Comparison of ENCODE assay signal across 8 cellular contexts in the genomic region with DNA sequence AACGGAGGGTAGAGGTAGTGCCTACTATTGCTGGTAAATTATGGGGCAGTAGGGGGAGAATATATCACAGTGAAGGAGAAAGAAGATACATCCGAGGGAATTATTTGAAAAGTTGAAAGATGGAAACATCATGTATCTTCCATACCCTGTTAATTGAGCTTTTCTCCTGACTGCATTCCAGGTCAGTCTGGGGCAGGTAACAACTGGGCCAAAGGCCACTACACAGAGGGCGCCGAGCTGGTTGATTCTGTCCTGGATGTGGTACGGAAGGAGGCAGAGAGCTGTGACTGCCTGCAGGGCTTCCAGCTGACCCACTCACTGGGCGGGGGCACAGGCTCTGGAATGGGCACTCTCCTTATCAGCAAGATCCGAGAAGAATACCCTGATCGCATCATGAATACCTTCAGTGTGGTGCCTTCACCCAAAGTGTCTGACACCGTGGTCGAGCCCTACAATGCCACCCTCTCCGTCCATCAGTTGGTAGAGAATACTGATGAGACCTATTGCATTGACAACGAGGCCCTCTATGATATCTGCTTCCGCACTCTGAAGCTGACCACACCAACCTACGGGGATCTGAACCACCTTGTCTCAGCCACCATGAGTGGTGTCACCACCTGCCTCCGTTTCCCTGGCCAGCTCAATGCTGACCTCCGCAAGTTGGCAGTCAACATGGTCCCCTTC. TPM values are rescaled to one million over a fixed set of nuclear protein-coding genes. Genes with fewer than 3 reads are reported as not detected.
DNase-seq lines count a peak whose midpoint lies in the region; ATAC-seq and TF ChIP-seq lines count a peak whose summit lies in the region.
"Not testable (repeated sequence)": the region's sequence is repeated elsewhere in the genome, so short reads cannot be mapped to it uniquely, and the experiment has no call there.

No MANE protein-coding gene starts in this region.

- H3K36me3 ChIP-seq in PC-3 (ENCODE audit: low read depth, low read length) (peaks cover 37% of the 10 kb centered on the region), brain microvascular endothelial cell (replicated peaks) (peaks cover 52% of the 10 kb centered on the region), gastroesophageal sphincter (peaks cover 0 to 59% of the 10 kb centered on the region in 2 donors), spleen (peaks cover 0 to 65% (median 55%) of the 10 kb centered on the region in 6 donors)

- not testable (repeated sequence) for H3K56ac ChIP-seq in H9 (ENCODE audit: insufficient read length, low read depth, low read length)

- not testable (repeated sequence) for H4K20me1 ChIP-seq in H9 (ENCODE audit: control insufficient read depth, insufficient read depth, insufficient read length)
- H4K20me1 ChIP-seq in PC-3 (ENCODE audit: low read length) = peaks cover 32% of the 10 kb centered on the region

- not testable (repeated sequence) for H3K27ac ChIP-seq in H9 (ENCODE audit: insufficient read length, low read depth, low read length)
- H3K27ac ChIP-seq in PC-3 (ENCODE audit: low read length) (peak overlapping the region; percentile 38), brain microvascular endothelial cell (peak overlapping the region; percentile 7), gastroesophageal sphincter (peak overlapping the region in 3 of 4 donors; percentile 94 to 99 (median 97)), spleen (peak overlapping the region in 4 of 8 donors; percentile 98 to 99 (median 98))

- H3K79me1 ChIP-seq in H9 (ENCODE audit: insufficient read depth, low read depth, low read length, poor library complexity, severe bottlenecking) = not testable (repeated sequence)

- not testable (repeated sequence) for H3K9me3 ChIP-seq in H9 (ENCODE audit: control insufficient read depth, low read depth, low read length); PC-3 (ENCODE audit: low read length); gastroesophageal sphincter; spleen

- peak overlapping the region; percentile 93 to 98 for H3K4me3 Mint-ChIP-seq in H9
- peak overlapping the region; percentile 80 for H3K4me3 Mint-ChIP-seq in activated CD8-positive, alpha-beta T cell treated with anti-CD3 and anti-CD28 coated beads for 36 hours
- peak overlapping the region in 8 of 10 donors; percentile 18 to 98 (median 90) for H3K4me3 Mint-ChIP-seq in naive thymus-derived CD8-positive, alpha-beta T cell

- not testable (repeated sequence) for H3K9me3 Mint-ChIP-seq in H9; activated CD8-positive, alpha-beta T cell treated with anti-CD3 and anti-CD28 coated beads for 36 hours; naive thymus-derived CD8-positive, alpha-beta T cell

- H3F3A ChIP-seq in PC-3 (ENCODE audit: low read length, unreplicated experiment) = peaks cover 29% of the 10 kb centered on the region

- H3K14ac ChIP-seq in H9 (ENCODE audit: insufficient read depth, low read length) = not testable (repeated sequence)

- not testable (repeated sequence) for H3K27me3 ChIP-seq in H9 (ENCODE audit: insufficient read depth, low read length); PC-3 (ENCODE audit: low read length); brain microvascular endothelial cell (replicated peaks); gastroesophageal sphincter; spleen (replicated peaks in 1 of 7)

- not testable (repeated sequence) for H2BK120ac ChIP-seq in H9 (ENCODE audit: low read depth, low read length, poor library complexity, severe bottlenecking)

- peak overlapping the region; percentile 16 for H3K4me3 ChIP-seq in AG09309 (ENCODE audit: control insufficient read depth, low read depth, low read length)
- peak overlapping the region; percentile 94 for H3K4me3 ChIP-seq in PC-3 (ENCODE audit: low read length)
- H3K4me3 ChIP-seq in brain microvascular endothelial cell (ENCODE audit: low read depth, low read length) = peak overlapping the region; percentile 77
- H3K4me3 ChIP-seq in gastroesophageal sphincter = not testable (repeated sequence)
- peak overlapping the region in 1 of 8 donors; percentile 92 for H3K4me3 ChIP-seq in spleen

- H3K4me2 ChIP-seq in H9 (ENCODE audit: insufficient read depth, insufficient read length, low read length) (peak overlapping the region; percentile 62), PC-3 (ENCODE audit: low read length) (peak overlapping the region; percentile 91)

- not testable (repeated sequence) for H3K4me1 ChIP-seq in H9 (ENCODE audit: insufficient read depth, low read length)
- H3K4me1 ChIP-seq in PC-3 (ENCODE audit: insufficient read depth, low read length) = peaks cover 26% of the 10 kb centered on the region
- peaks cover 2 to 81% (median 22%) of the 10 kb centered on the region in 3 donors for H3K4me1 ChIP-seq in gastroesophageal sphincter
- peaks cover 31 to 86% (median 63%) of the 10 kb centered on the region in 6 donors for H3K4me1 ChIP-seq in spleen

- H3K36me3 Mint-ChIP-seq in H9 (ENCODE audit: insufficient read depth in 1 of 3, low read depth in 3 of 3) = peaks cover 45 to 69% (median 58%) of the 10 kb centered on the region in 3 experiments
- peaks cover 68% of the 10 kb centered on the region for H3K36me3 Mint-ChIP-seq in activated CD8-positive, alpha-beta T cell treated with anti-CD3 and anti-CD28 coated beads for 36 hours (ENCODE audit: low read depth)
- peaks cover 0 to 50% (median 17%) of the 10 kb centered on the region in 3 donors for H3K36me3 Mint-ChIP-seq in naive thymus-derived CD8-positive, alpha-beta T cell

- BruUV-seq in PC-3 (replicated peaks; lab: Mats Ljungman, UMichigan) = not testable (repeated sequence)

- peaks cover 28 to 43% of the 10 kb centered on the region in 2 experiments for H3K4me1 Mint-ChIP-seq in H9
- H3K4me1 Mint-ChIP-seq in activated CD8-positive, alpha-beta T cell treated with anti-CD3 and anti-CD28 coated beads for 36 hours (ENCODE audit: low read depth) = peaks cover 44% of the 10 kb centered on the region
- peaks cover 24 to 68% (median 59%) of the 10 kb centered on the region in 4 donors for H3K4me1 Mint-ChIP-seq in naive thymus-derived CD8-positive, alpha-beta T cell

- WGBS in H9 (ENCODE audit: extremely low coverage, insufficient read length, low lambda C conversion rate) = no CpG with 5 or more reads among the region's 16 CpGs
- 31 to 42% methylated on average over 8 of the region's 16 CpGs for WGBS in gastroesophageal sphincter (ENCODE audit: low coverage in 1 of 2), 2 donors
- WGBS in spleen, 5 donors = 49 to 81% (median 74%) methylated on average over 12 to 16 of the region's 16 CpGs

- not testable (repeated sequence) for H2BK20ac ChIP-seq in H9 (ENCODE audit: low read depth, low read length, poor library complexity, severe bottlenecking)

- H3K4ac ChIP-seq in H9 (ENCODE audit: low read depth, low read length) = not testable (repeated sequence)

- in situ Hi-C loops in brain microvascular endothelial cell (cut with HindIII; ENCODE audit: low pct_ligation_motif_present, low sequenced_read_pairs) = not testable (repeated sequence)

- H3T11ph ChIP-seq in H9 (ENCODE audit: low read length) = not testable (repeated sequence)

- not testable (repeated sequence) for H3K23ac ChIP-seq in H9 (ENCODE audit: insufficient read length, low read depth, low read length)

- not testable (repeated sequence) for H4K8ac ChIP-seq in H9 (replicated peaks; ENCODE audit: insufficient read length, low read depth, low read length)

- H3K18ac ChIP-seq in H9 (ENCODE audit: insufficient read length, low read depth, low read length) = not testable (repeated sequence)

- not testable (repeated sequence) for H4K91ac ChIP-seq in H9 (ENCODE audit: insufficient read length, low read depth, low read length)

- not testable (repeated sequence) for DNase-seq in AG09309 (ENCODE audit: low read depth); H9; PC-3; activated CD8-positive, alpha-beta T cell treated with anti-CD3 and anti-CD28 coated beads for 36 hours; brain microvascular endothelial cell; naive thymus-derived CD8-positive, alpha-beta T cell
- DNase-seq in spleen = peak; percentile 77

- CTCF ChIA-PET in PC-3 (lab: Charles Lee) = interaction anchor here (1.4 kb wide), 1 partner anchor 44 kb away, joined by 7 read pairs; no protein-coding TSS in a partner anchor
- CTCF ChIA-PET in activated CD8-positive, alpha-beta T cell treated with anti-CD3 and anti-CD28 coated beads for 36 hours (lab: Charles Lee) = interaction anchor here (0.6 to 25.8 kb wide), 22 partner anchors 7 to 356 kb away, joined by 3 to 704 read pairs (median 4); a partner anchor contains a TSS

- intact Hi-C loops in PC-3 (cut with micrococcal nuclease) = loop anchor here (5.0 to 10.0 kb wide), 2 partner anchors 181 to 238 kb away; a partner anchor contains a TSS
- intact Hi-C loops in activated CD8-positive, alpha-beta T cell treated with anti-CD3 and anti-CD28 coated beads for 36 hours (cut with micrococcal nuclease) = not testable (repeated sequence)
- intact Hi-C loops in spleen (cut with DNase I; ENCODE audit: low total_unique reads) = loop anchor here (10.0 kb wide), 1 partner anchor 108 kb away; a partner anchor contains a TSS

- H3K79me2 ChIP-seq in H9 (ENCODE audit: insufficient read depth, low read length) (peaks cover 11% of the 10 kb centered on the region; the same call in 1 of the 2 replicates), PC-3 (ENCODE audit: low read length) (peaks cover 68% of the 10 kb centered on the region)

- not testable (repeated sequence) for H2BK12ac ChIP-seq in H9 (ENCODE audit: insufficient read length, low read depth, low read length)

- not testable (repeated sequence) for TF ChIP-seq EP300 in gastroesophageal sphincter (IDR thresholded peaks at IDR 0.05)

- H3K27ac Mint-ChIP-seq in H9 = peak overlapping the region; percentile 75 to 99 (median 90); a peak in 5 of 7 replicates
- peak overlapping the region; percentile 100 for H3K27ac Mint-ChIP-seq in activated CD8-positive, alpha-beta T cell treated with anti-CD3 and anti-CD28 coated beads for 36 hours
- H3K27ac Mint-ChIP-seq in naive thymus-derived CD8-positive, alpha-beta T cell = peak overlapping the region; percentile 82 to 99 (median 92)

- not testable (repeated sequence) for H2BK15ac ChIP-seq in H9 (ENCODE audit: low read depth, low read length)

- not testable (repeated sequence) for H3K9me2 ChIP-seq in PC-3 (replicated peaks; ENCODE audit: low read length)

- ATAC-seq in PC-3; activated CD8-positive, alpha-beta T cell treated with anti-CD3 and anti-CD28 coated beads for 36 hours; gastroesophageal sphincter; naive thymus-derived CD8-positive, alpha-beta T cell: not testable (repeated sequence)

- H2AK5ac ChIP-seq in H9 (ENCODE audit: insufficient read length, low read length) = not testable (repeated sequence)

- not testable (repeated sequence) for TF ChIP-seq CTCF in AG09309 (IDR thresholded peaks at IDR 0.05; ENCODE audit: control insufficient read depth, insufficient read depth, low read depth, low read length, missing control alignments); H9 (conservative IDR thresholded peaks at IDR 0.05); PC-3 (conservative IDR thresholded peaks at IDR 0.05; ENCODE audit: low read depth, low read length); activated CD8-positive, alpha-beta T cell treated with anti-CD3 and anti-CD28 coated beads for 36 hours (IDR thresholded peaks at IDR 0.05); brain microvascular endothelial cell (IDR thresholded peaks at IDR 0.05; ENCODE audit: low read depth, low read length, missing control alignments); gastroesophageal sphincter (IDR thresholded peaks at IDR 0.05); spleen (IDR thresholded peaks at IDR 0.05 in 8 of 11, conservative IDR thresholded peaks at IDR 0.05 in 3 of 11)

- H2BK5ac ChIP-seq in H9 (ENCODE audit: insufficient read length, low read length) = not testable (repeated sequence)

- not testable (repeated sequence) for H4K5ac ChIP-seq in H9 (ENCODE audit: insufficient read length, low read depth, low read length)

- H2AFZ ChIP-seq in H9 (ENCODE audit: low read length); PC-3 (ENCODE audit: low read length): not testable (repeated sequence)

- H3K9ac ChIP-seq in H9 (ENCODE audit: extremely low read depth, insufficient read length, low read length) = not testable (repeated sequence)
- peak overlapping the region; percentile 45; the same call in 1 of the 2 replicates for H3K9ac ChIP-seq in PC-3 (ENCODE audit: low read length)

- H3K27me3 Mint-ChIP-seq in H9 (ENCODE audit: low read depth); activated CD8-positive, alpha-beta T cell treated with anti-CD3 and anti-CD28 coated beads for 36 hours; naive thymus-derived CD8-positive, alpha-beta T cell: not testable (repeated sequence)

- not testable (repeated sequence) for TF ChIP-seq POLR2A in gastroesophageal sphincter (IDR thresholded peaks at IDR 0.05); spleen (IDR thresholded peaks at IDR 0.05)

- H3K23me2 ChIP-seq in H9 (ENCODE audit: insufficient read length, low read depth, low read length, poor library complexity, severe bottlenecking) = not testable (repeated sequence)

- POLR2A ChIA-PET in PC-3 (lab: Charles Lee; ENCODE audit: unreplicated experiment) = interaction anchor here (0.5 kb wide), 1 partner anchor 77 kb away, joined by 6 read pairs; no protein-coding TSS in a partner anchor
- POLR2A ChIA-PET in activated CD8-positive, alpha-beta T cell treated with anti-CD3 and anti-CD28 coated beads for 36 hours (lab: Charles Lee) = interaction anchor here (0.6 to 22.1 kb wide), 15 partner anchors 10 to 161 kb away, joined by 3 to 500 read pairs (median 6); a partner anchor contains a TSS
- POLR2A ChIA-PET in naive thymus-derived CD8-positive, alpha-beta T cell (lab: Charles Lee) = interaction anchor here (1.0 to 14.3 kb wide), 12 partner anchors 7 to 182 kb away, joined by 3 to 594 read pairs (median 6); a partner anchor contains a TSS

RNA-seq across cellular contexts. Expression of a gene that starts 3.1 kb away (rescaled TPM):
- total RNA-seq in H9 (2021) (1,719 and 1,734 TPM in 2 replicates), PC-3 (2014; rRNA removed) (1,245 and 1,398 TPM in 2 replicates), gastroesophageal sphincter (100 to 1,000 TPM; 184 to 351 (median 236) TPM), spleen (100 to 1,000 TPM; 189 to 344 (median 272) TPM)
- total RNA-seq in activated CD8-positive, alpha-beta T cell treated with anti-CD3 and anti-CD28 coated beads for 36 hours = 1,000 to 10,000 TPM; 1,556 to 1,579 TPM
- total RNA-seq in naive thymus-derived CD8-positive, alpha-beta T cell = 100 to 1,000 TPM; 171 to 187 TPM
- polyA plus RNA-seq in naive thymus-derived CD8-positive, alpha-beta T cell = 100 to 1,000 TPM in 1 of 3 donors, 10 to 100 TPM in 2; 79.2 to 116 (median 83.3) TPM
- polyA plus RNA-seq in spleen = 100 to 1,000 TPM; 109 to 203 (median 182) TPM

RNA-seq across cellular contexts. Expression of a gene that starts 6.2 kb away (rescaled TPM):
- total RNA-seq in H9 (2021) (72.2 and 77.6 TPM in 2 replicates), PC-3 (2014; rRNA removed) (19.6 and 24.9 TPM in 2 replicates), gastroesophageal sphincter (10 to 100 TPM in 3 of 4 donors, 1 to 10 TPM in 1; 9.8 to 16.7 (median 13.1) TPM), spleen (10 to 100 TPM; 20.8 to 47.7 (median 39.0) TPM)
- total RNA-seq in activated CD8-positive, alpha-beta T cell treated with anti-CD3 and anti-CD28 coated beads for 36 hours = 10 to 100 TPM; 80.4 to 90.7 TPM
- total RNA-seq in naive thymus-derived CD8-positive, alpha-beta T cell = 10 to 100 TPM; 50.8 to 54.9 TPM
- 1 to 10 TPM; 1.3 to 6.3 (median 2.8) TPM for polyA plus RNA-seq in naive thymus-derived CD8-positive, alpha-beta T cell
- polyA plus RNA-seq in spleen = 10 to 100 TPM in 2 of 3 donors, 1 to 10 TPM in 1; 7.8 to 18.2 (median 16.5) TPM

RNA-seq across cellular contexts. Expression of a gene that starts 19.2 kb away (rescaled TPM):
- total RNA-seq in H9 (2021) = 107 and 111 TPM in 2 replicates
- total RNA-seq in PC-3 (2014; rRNA removed) = 305 and 401 TPM in 2 replicates
- 100 to 1,000 TPM; 135 TPM for total RNA-seq in activated CD8-positive, alpha-beta T cell treated with anti-CD3 and anti-CD28 coated beads for 36 hours
- total RNA-seq in gastroesophageal sphincter = 100 to 1,000 TPM; 104 to 191 (median 152) TPM
- total RNA-seq in naive thymus-derived CD8-positive, alpha-beta T cell = 10 to 100 TPM; 74.1 to 79.8 TPM
- 10 to 100 TPM; 76.0 to 98.4 (median 78.4) TPM for polyA plus RNA-seq in naive thymus-derived CD8-positive, alpha-beta T cell
- 100 to 1,000 TPM; 125 to 205 (median 170) TPM for total RNA-seq in spleen
- polyA plus RNA-seq in spleen = 100 to 1,000 TPM; 116 to 178 (median 116) TPM

RNA-seq across cellular contexts. Expression of a gene that starts 21.0 kb away (rescaled TPM):
- total RNA-seq in H9 (2021) (42.9 and 43.5 TPM in 2 replicates), PC-3 (2014; rRNA removed) (1,173 and 1,198 TPM in 2 replicates), gastroesophageal sphincter (10 to 100 TPM in 3 of 4 donors, 1 to 10 TPM in 1; 5.6 to 31.9 (median 11.3) TPM), spleen (10 to 100 TPM; 29.8 to 62.2 (median 41.7) TPM)
- total RNA-seq in activated CD8-positive, alpha-beta T cell treated with anti-CD3 and anti-CD28 coated beads for 36 hours = 100 to 1,000 TPM; 375 to 386 TPM
- 10 to 100 TPM; 16.0 to 17.0 TPM for total RNA-seq in naive thymus-derived CD8-positive, alpha-beta T cell
- 1 to 10 TPM in 2 of 3 donors, under 1 TPM in 1; 0.58 to 1.8 (median 1.5) TPM for polyA plus RNA-seq in naive thymus-derived CD8-positive, alpha-beta T cell
- polyA plus RNA-seq in spleen = 10 to 100 TPM; 19.8 to 29.4 (median 25.7) TPM

RNA-seq across cellular contexts. Expression of a gene that starts 32.5 kb away (rescaled TPM):
- total RNA-seq in H9 (2021) (34.9 and 36.5 TPM in 2 replicates), PC-3 (2014; rRNA removed) (8.5 and 14.8 TPM in 2 replicates), gastroesophageal sphincter (1 to 10 TPM; 3.0 to 8.2 (median 6.0) TPM), spleen (10 to 100 TPM in 6 of 7 donors, 1 to 10 TPM in 1; 9.8 to 13.8 (median 11.0) TPM)
- 10 to 100 TPM; 21.0 to 22.0 TPM for total RNA-seq in activated CD8-positive, alpha-beta T cell treated with anti-CD3 and anti-CD28 coated beads for 36 hours
- total RNA-seq in naive thymus-derived CD8-positive, alpha-beta T cell = 1 to 10 TPM; 2.4 TPM
- 1 to 10 TPM; 3.7 to 5.4 (median 5.4) TPM for polyA plus RNA-seq in naive thymus-derived CD8-positive, alpha-beta T cell
- 10 to 100 TPM; 14.1 to 19.6 (median 17.7) TPM for polyA plus RNA-seq in spleen
